Comparison of ENCODE assay signal across 8 cellular contexts in the genomic region with DNA sequence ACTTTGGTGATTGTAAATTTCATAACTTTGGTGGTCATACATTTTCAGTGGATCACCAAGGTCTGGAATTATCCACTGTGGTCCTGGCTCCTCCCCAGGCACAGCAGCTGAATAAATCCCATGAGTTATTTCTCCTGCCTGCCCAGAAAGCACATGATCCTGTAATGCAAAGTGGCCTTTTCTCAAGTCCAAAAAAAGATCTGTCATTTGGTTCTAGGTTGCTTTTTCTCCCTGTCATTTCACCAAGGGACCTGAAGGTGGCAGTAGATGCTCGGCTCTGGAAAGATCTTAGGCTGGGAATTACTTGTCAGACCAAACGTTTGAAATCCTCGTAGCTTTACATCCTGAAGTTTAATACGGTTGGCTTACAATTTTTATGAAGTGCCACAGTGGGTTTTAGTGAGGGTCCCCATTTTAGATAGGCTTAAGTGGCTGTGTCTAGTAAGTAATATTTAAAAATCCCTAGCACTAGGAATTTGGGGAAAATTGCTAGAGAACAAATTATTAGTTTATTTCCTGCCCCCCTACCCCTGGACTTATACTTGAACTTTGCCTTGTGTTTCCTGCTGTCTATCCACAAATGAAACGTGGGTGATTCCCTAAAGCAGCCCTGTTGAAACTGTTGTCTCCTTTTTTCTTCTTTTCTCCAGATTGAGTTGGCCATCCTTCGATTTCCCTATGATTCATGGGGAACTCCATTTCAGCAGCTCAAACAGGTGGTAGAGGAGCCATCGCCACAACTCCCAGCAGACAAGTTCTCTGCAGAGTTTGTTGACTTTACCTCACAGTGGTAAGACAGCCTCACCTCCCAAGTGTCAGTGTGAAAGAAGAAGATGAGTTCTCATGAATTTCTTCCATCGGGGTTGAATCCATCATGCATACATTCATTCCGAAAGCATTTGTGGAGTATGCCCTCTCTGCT.
DNase-seq lines count a peak whose midpoint lies in the region; ATAC-seq and TF ChIP-seq lines count a peak whose summit lies in the region.

No MANE protein-coding gene starts in this region.

- no peak overlapping the region for H3K27ac Mint-ChIP-seq in stimulated activated effector memory CD8-positive, alpha-beta T cell treated with anti-CD3 and anti-CD28 coated beads, Interleukin-12 subunit alpha, Interleukin-12 subunit beta, amount 100 ng/mL, for 72 hours

- H3K4me1 ChIP-seq in mammary epithelial cell (ENCODE audit: insufficient read depth, low read length) (no peaks in the 10 kb centered on the region), tibial nerve (peaks cover 0 to 8% (median 0%) of the 10 kb centered on the region in 4 donors)

- no TSS peak for BruUV-seq in mammary epithelial cell (replicated peaks; lab: Mats Ljungman, UMichigan)

- TF ChIP-seq CTCF in mammary epithelial cell (conservative IDR thresholded peaks at IDR 0.05 in 1 of 2, IDR thresholded peaks at IDR 0.05 in 1 of 2; ENCODE audit: extremely low read depth in 1 of 2, insufficient read depth in 1 of 2, low read depth in 1 of 2, low read length in 2 of 2) (peak; percentile 94 to 95), tibial nerve (IDR thresholded peaks at IDR 0.05) (peak; percentile 73 to 87 (median 79))

- CTCF ChIA-PET in mammary epithelial cell (lab: Charles Lee; ENCODE audit: low non-redundant PET) = interaction anchor here (0.6 to 0.9 kb wide), 5 partner anchors 42 to 1244 kb away, joined by 4 to 6 read pairs (median 5); no protein-coding TSS in a partner anchor

- H3K9me3 ChIP-seq in mammary epithelial cell (replicated peaks; ENCODE audit: insufficient read depth, low read length) (no peaks in the 10 kb centered on the region), tibial nerve (no peaks in the 10 kb centered on the region)

- H3K36me3 ChIP-seq in mammary epithelial cell (ENCODE audit: insufficient read depth, low read length) = no peaks in the 10 kb centered on the region
- peaks cover 0 to 26% (median 2%) of the 10 kb centered on the region in 3 donors for H3K36me3 ChIP-seq in tibial nerve

- H3K4me3 ChIP-seq in mammary epithelial cell (replicated peaks in 1 of 3; ENCODE audit: insufficient read depth in 1 of 3, low read depth in 2 of 3, low read length in 3 of 3) (no peak overlapping the region), tibial nerve (no peak overlapping the region)

- no peaks in the 10 kb centered on the region for H3K4me1 Mint-ChIP-seq in stimulated activated effector memory CD8-positive, alpha-beta T cell treated with anti-CD3 and anti-CD28 coated beads, Interleukin-12 subunit alpha, Interleukin-12 subunit beta, amount 100 ng/mL, for 72 hours

- H4K20me1 ChIP-seq in mammary epithelial cell (ENCODE audit: insufficient read depth, low read length) = no peaks in the 10 kb centered on the region

- H2AFZ ChIP-seq in mammary epithelial cell (ENCODE audit: low read depth, low read length) = no peak overlapping the region

- H3K9ac ChIP-seq in mammary epithelial cell (ENCODE audit: insufficient read depth, low read length) = no peak overlapping the region

- H3K4me2 ChIP-seq in mammary epithelial cell (ENCODE audit: insufficient read depth, low read depth, low read length) = no peak overlapping the region

- ATAC-seq in HG02610 (IDR thresholded peaks at IDR 0.05; ENCODE audit: unreplicated experiment) = peak; percentile 38
- no peak for ATAC-seq in stimulated activated effector memory CD8-positive, alpha-beta T cell treated with anti-CD3 and anti-CD28 coated beads, Interleukin-12 subunit alpha, Interleukin-12 subunit beta, amount 100 ng/mL, for 72 hours

- DNase-seq in NCI-H2029 treated with DMSO at 0.1 percent for 48 hours (lab: John Stamatoyannopoulos, UW) (peak; percentile 33), NCI-H2029 (lab: John Stamatoyannopoulos, UW) (no peak), NCI-H69 (lab: John Stamatoyannopoulos, UW) (peak; percentile 44), mammary epithelial cell (peak; percentile 52), kidney glomerular epithelial cell (lab: John Stamatoyannopoulos, UW) (peak; percentile 55), tibial nerve (ENCODE audit: low spot score in 2 of 2) (peak in 1 of 2 donors; percentile 57)
- DNase-seq in stimulated activated effector memory CD8-positive, alpha-beta T cell treated with anti-CD3 and anti-CD28 coated beads, Interleukin-12 subunit alpha, Interleukin-12 subunit beta, amount 100 ng/mL, for 72 hours (ENCODE audit: low spot score in 2 of 2) = no peak

- peak in 1 of 2 donors; percentile 21 for TF ChIP-seq EP300 in tibial nerve (IDR thresholded peaks at IDR 0.05)

- in situ Hi-C loops in mammary epithelial cell (cut with MboI; ENCODE audit: low sequenced_read_pairs in 2 of 2) = loop anchor here (5.0 to 10.0 kb wide), 3 partner anchors 189 to 1099 kb away; no protein-coding TSS in a partner anchor

- peaks cover 26% of the 10 kb centered on the region for H3K36me3 Mint-ChIP-seq in stimulated activated effector memory CD8-positive, alpha-beta T cell treated with anti-CD3 and anti-CD28 coated beads, Interleukin-12 subunit alpha, Interleukin-12 subunit beta, amount 100 ng/mL, for 72 hours

- WGBS in mammary epithelial cell (ENCODE audit: low coverage, missing lambda C conversion rate) = 36% methylated on average over 9 of the region's 9 CpGs
- 36 to 39% methylated on average over 9 of the region's 9 CpGs for WGBS in tibial nerve, 2 donors

- dilution Hi-C loops in mammary epithelial cell (cut with HindIII; ENCODE audit: low sequenced_read_pairs) = no loop called here

- intact Hi-C loops in mammary epithelial cell (cut with micrococcal nuclease) = loop anchor here (1.0 to 10.0 kb wide), 4 partner anchors 43 to 1029 kb away; no protein-coding TSS in a partner anchor

- no peaks in the 10 kb centered on the region for H3K79me2 ChIP-seq in mammary epithelial cell (ENCODE audit: insufficient read depth, low read length)

- no peaks in the 10 kb centered on the region for H3K9me3 Mint-ChIP-seq in stimulated activated effector memory CD8-positive, alpha-beta T cell treated with anti-CD3 and anti-CD28 coated beads, Interleukin-12 subunit alpha, Interleukin-12 subunit beta, amount 100 ng/mL, for 72 hours

- H3K27me3 ChIP-seq in mammary epithelial cell (ENCODE audit: insufficient read depth, low read length) (no peaks in the 10 kb centered on the region), tibial nerve (no peaks in the 10 kb centered on the region)

- no peak for TF ChIP-seq POLR2A in tibial nerve (IDR thresholded peaks at IDR 0.05)

- no peak overlapping the region for H3K27ac ChIP-seq in mammary epithelial cell (ENCODE audit: insufficient read depth, low read depth, low read length)
- H3K27ac ChIP-seq in tibial nerve = no peak overlapping the region

- no peak overlapping the region for H3K4me3 Mint-ChIP-seq in stimulated activated effector memory CD8-positive, alpha-beta T cell treated with anti-CD3 and anti-CD28 coated beads, Interleukin-12 subunit alpha, Interleukin-12 subunit beta, amount 100 ng/mL, for 72 hours

Comparison
In these comparisons a context has a peak if more than half of its experiments do, and no peak if none do; other contexts are left out.
1. DNase-seq: peak in NCI-H2029 treated with DMSO at 0.1 percent for 48 hours (single experiment), NCI-H69 (single experiment), mammary epithelial cell (single experiment) and kidney glomerular epithelial cell (single experiment); none in NCI-H2029 (single experiment) and stimulated activated effector memory CD8-positive, alpha-beta T cell treated with anti-CD3 and anti-CD28 coated beads, Interleukin-12 subunit alpha, Interleukin-12 subunit beta, amount 100 ng/mL, for 72 hours (0 of 2).